In genomic region chr16:84794626-84795025, GRCh38 we compare ENCODE assay signal across 29 cellular contexts. TPM values are rescaled to one million over a fixed set of nuclear protein-coding genes. Genes with fewer than 3 reads are reported as not detected.
A peak's percentile ranks its signal among the peaks of the same experiment; 100 is the strongest.
DNase-seq lines count a peak whose midpoint lies in the region; ATAC-seq and TF ChIP-seq lines count a peak whose summit lies in the region.
"Had no signal": no experiment of that assay in that cellular context is flagged by ENCODE, and none has a peak within 500 bp of the region (broad histone marks: within the 10 kb centered on the region; RNA-seq: fewer than 3 reads in every experiment).

No MANE protein-coding gene starts in this region.

- POLR2A ChIA-PET in AG04450 (lab: Yijun Ruan, JAX): interaction anchor here (7.2 kb wide), 1 partner anchor 26 kb away, joined by 38 read pairs; the partner anchor contains the start of gene CRISPLD2
- POLR2A ChIA-PET in CD8-positive, alpha-beta T cell (lab: Charles Lee): no interaction called here

- H3K4me1 Mint-ChIP-seq in dendritic cell treated with granulocyte-macrophage colony-stimulating factor and Interleukin-4, amounts not matched to agents 40 ng/mL and 50 ng/mL, for 4 days (ENCODE audit: low read depth): peaks cover 24% of the 10 kb centered on the region
- no peaks in the 10 kb centered on the region for H3K4me1 Mint-ChIP-seq in CD8-positive, alpha-beta T cell (ENCODE audit: low read depth)
- H3K4me1 Mint-ChIP-seq: naive B cell, T-cell had no signal

- no peaks in the 10 kb centered on the region for H3K27me3 Mint-ChIP-seq in dendritic cell treated with granulocyte-macrophage colony-stimulating factor and Interleukin-4, amounts not matched to agents 40 ng/mL and 50 ng/mL, for 4 days
- no peaks in the 10 kb centered on the region for H3K27me3 Mint-ChIP-seq in CD8-positive, alpha-beta T cell (ENCODE audit: low read depth)
- H3K27me3 Mint-ChIP-seq: activated T-cell treated with anti-CD3 and anti-CD28 coated beads, Interleukin-2, amount 50 U/mL, for 24 hours; naive B cell; T-cell had no signal

- H3K36me3 ChIP-seq in lower lobe of right lung (no peaks in the 10 kb centered on the region), skeletal muscle tissue (ENCODE audit: control insufficient read depth in 3 of 3, insufficient read depth in 3 of 3, low read length in 3 of 3) (peaks cover 0 to 2% (median 0%) of the 10 kb centered on the region in 3 donors)
- H3K36me3 ChIP-seq in CD8-positive, alpha-beta T cell (ENCODE audit: insufficient read depth, low read length): no peaks in the 10 kb centered on the region
- H3K36me3 ChIP-seq: SJCRH30 had no signal

- peaks cover 22% of the 10 kb centered on the region for H3K4me1 ChIP-seq in lower lobe of right lung
- peaks cover 0 to 6% (median 4%) of the 10 kb centered on the region in 3 donors for H3K4me1 ChIP-seq in skeletal muscle tissue (ENCODE audit: control insufficient read depth in 3 of 3, insufficient read depth in 3 of 3, low read length in 3 of 3)
- no peaks in the 10 kb centered on the region for H3K4me1 ChIP-seq in CD8-positive, alpha-beta T cell (ENCODE audit: insufficient read depth, low read length)

- H3K27ac ChIP-seq in AG04450 (ENCODE audit: low read depth, low read length) (peak overlapping the region; percentile 97), lower lobe of right lung (peak overlapping the region; percentile 22), skeletal muscle tissue (ENCODE audit: low read depth, low read length) (peak overlapping the region; percentile 74)
- H3K27ac ChIP-seq in CD8-positive, alpha-beta T cell (ENCODE audit: low read depth, low read length): no peak overlapping the region
- H3K27ac ChIP-seq: BLaER1 treated with 17β-estradiol and CSF1 and Interleukin-3, amounts not matched to agents 10 nM and 100 nM; PC-9; SJCRH30 had no signal

- H3K27me3 ChIP-seq in AG04450 (ENCODE audit: control insufficient read depth, insufficient read depth, low read length): no peaks in the 10 kb centered on the region
- no peaks in the 10 kb centered on the region for H3K27me3 ChIP-seq in lower lobe of right lung (ENCODE audit: low read depth)
- no peaks in the 10 kb centered on the region for H3K27me3 ChIP-seq in skeletal muscle tissue (ENCODE audit: control insufficient read depth in 3 of 3, insufficient read depth in 3 of 3, low read length in 3 of 3)
- no peaks in the 10 kb centered on the region for H3K27me3 ChIP-seq in CD8-positive, alpha-beta T cell (ENCODE audit: insufficient read depth, low read length)
- H3K27me3 ChIP-seq: BLaER1 treated with 17β-estradiol and CSF1 and Interleukin-3, amounts not matched to agents 10 nM and 100 nM; dorsolateral prefrontal cortex; SJCRH30 had no signal

- intact Hi-C loops in dendritic cell treated with granulocyte-macrophage colony-stimulating factor and Interleukin-4, amounts not matched to agents 40 ng/mL and 50 ng/mL, for 4 days (cut with micrococcal nuclease): loop anchor here (5.0 kb wide), 1 partner anchor 33 kb away; no protein-coding TSS in a partner anchor
- intact Hi-C loops in lower lobe of right lung (cut with DNase I): no loop called here
- intact Hi-C loops in CD8-positive, alpha-beta T cell (cut with DNase I, micrococcal nuclease): no loop called here

- H3K9me3 ChIP-seq in AG04450 (ENCODE audit: control insufficient read depth, insufficient read depth, low read length): no peaks in the 10 kb centered on the region; the same call in 1 of the 2 replicates
- no peaks in the 10 kb centered on the region for H3K9me3 ChIP-seq in lower lobe of right lung
- no peaks in the 10 kb centered on the region for H3K9me3 ChIP-seq in skeletal muscle tissue (ENCODE audit: control insufficient read depth in 3 of 3, low read length in 3 of 3)
- no peaks in the 10 kb centered on the region for H3K9me3 ChIP-seq in CD8-positive, alpha-beta T cell (ENCODE audit: low read length)
- H3K9me3 ChIP-seq: SJCRH30 had no signal

- H3K27ac Mint-ChIP-seq in dendritic cell treated with granulocyte-macrophage colony-stimulating factor and Interleukin-4, amounts not matched to agents 40 ng/mL and 50 ng/mL, for 4 days: peak overlapping the region; percentile 73
- H3K27ac Mint-ChIP-seq in CD8-positive, alpha-beta T cell: no peak overlapping the region
- H3K27ac Mint-ChIP-seq: activated T-cell treated with anti-CD3 and anti-CD28 coated beads, Interleukin-2, amount 50 U/mL, for 24 hours; T-cell had no signal

- H3K36me3 Mint-ChIP-seq in dendritic cell treated with granulocyte-macrophage colony-stimulating factor and Interleukin-4, amounts not matched to agents 40 ng/mL and 50 ng/mL, for 4 days (ENCODE audit: low read depth): no peaks in the 10 kb centered on the region
- H3K36me3 Mint-ChIP-seq in CD8-positive, alpha-beta T cell: peaks cover 8% of the 10 kb centered on the region
- H3K36me3 Mint-ChIP-seq: T-cell had no signal

- H3K9me3 Mint-ChIP-seq in dendritic cell treated with granulocyte-macrophage colony-stimulating factor and Interleukin-4, amounts not matched to agents 40 ng/mL and 50 ng/mL, for 4 days: no peaks in the 10 kb centered on the region
- H3K9me3 Mint-ChIP-seq in CD8-positive, alpha-beta T cell: no peaks in the 10 kb centered on the region
- H3K9me3 Mint-ChIP-seq: activated T-cell treated with anti-CD3 and anti-CD28 coated beads, Interleukin-2, amount 50 U/mL, for 24 hours; T-cell had no signal

- no peak overlapping the region; the same call in 1 of the 2 replicates for H3K4me3 ChIP-seq in AG04450 (ENCODE audit: low read depth, low read length)
- H3K4me3 ChIP-seq in lower lobe of right lung: no peak overlapping the region
- H3K4me3 ChIP-seq in skeletal muscle tissue (ENCODE audit: low read length in 3 of 3): no peak overlapping the region
- H3K4me3 ChIP-seq in CD8-positive, alpha-beta T cell (ENCODE audit: low read depth, low read length): no peak overlapping the region
- H3K4me3 ChIP-seq: BLaER1 treated with 17β-estradiol and CSF1 and Interleukin-3, amounts not matched to agents 10 nM and 100 nM; PC-9; SJCRH30; smooth muscle cell had no signal

- H3K4me3 Mint-ChIP-seq in dendritic cell treated with granulocyte-macrophage colony-stimulating factor and Interleukin-4, amounts not matched to agents 40 ng/mL and 50 ng/mL, for 4 days: no peak overlapping the region
- H3K4me3 Mint-ChIP-seq in CD8-positive, alpha-beta T cell: no peak overlapping the region
- H3K4me3 Mint-ChIP-seq: activated T-cell treated with anti-CD3 and anti-CD28 coated beads, Interleukin-2, amount 50 U/mL, for 24 hours; naive B cell; T-cell had no signal

- TF ChIP-seq CTCF in AG04450 (IDR thresholded peaks at IDR 0.05; ENCODE audit: low read depth, low read length) (no peak), lower lobe of right lung (IDR thresholded peaks at IDR 0.05) (no peak)
- TF ChIP-seq CTCF in CD8-positive, alpha-beta T cell (IDR thresholded peaks at IDR 0.05): no peak

- no peak overlapping the region for H3K9ac ChIP-seq in skeletal muscle tissue (ENCODE audit: low read depth in 1 of 3, low read length in 3 of 3)
- H3K9ac ChIP-seq: BLaER1 treated with 17β-estradiol and CSF1 and Interleukin-3, amounts not matched to agents 10 nM and 100 nM had no signal

- ATAC-seq in lower lobe of right lung (peak in 1 of 2 donors; percentile 23), GM21367 (IDR thresholded peaks at IDR 0.05; ENCODE audit: unreplicated experiment) (no peak)
- ATAC-seq in CD8-positive, alpha-beta T cell: no peak
- ATAC-seq: activated CD4-positive, CD25-positive, alpha-beta regulatory T cell treated with anti-CD3 and anti-CD28 coated beads, Interleukin-2, amount 50 U/mL, for 24 hours; HepG2; T-cell had no signal

- CTCF ChIA-PET in AG04450 (lab: Charles Lee): no interaction called here
- CTCF ChIA-PET in CD8-positive, alpha-beta T cell (lab: Charles Lee): no interaction called here

- DNase-seq in AG04450 (ENCODE audit: low read depth, low spot score): no peak
- DNase-seq in lower lobe of right lung: no peak
- no peak for DNase-seq in GM03348 (ENCODE audit: low spot score)
- no peak for DNase-seq in NCI-H524 (lab: John Stamatoyannopoulos, UW)
- DNase-seq in CD8-positive, alpha-beta T cell: no peak
- DNase-seq: activated CD8-positive, alpha-beta memory T cell treated with anti-CD3 and anti-CD28 coated beads for 24 hours; activated naive CD4-positive, alpha-beta T cell; activated T-cell treated with anti-CD3 and anti-CD28 coated beads, Interleukin-2, amount 50 U/mL, for 24 hours; amniotic stem cell; Calu3; dorsolateral prefrontal cortex; foreskin melanocyte; H7; naive B cell; NCI-H1092; NCI-H1930; NCI-H345; PC-9; SJCRH30; stimulated activated CD4-positive, alpha-beta T cell treated with anti-CD3 and anti-CD28 coated beads, Interleukin-4, amount 100 ng/mL, for 24 hours; stimulated activated naive CD4-positive, alpha-beta T cell treated with Interleukin-2 at 50 U/mL for 16 hours; T-cell had no signal

RNA-seq across cellular contexts. Expression of gene CRISPLD2, which starts 25.2 kb away (rescaled TPM):
- polyA plus RNA-seq in AG04450 (2011; rRNA removed): 91.5 and 103 TPM in 2 replicates
- 186 and 231 TPM in 2 replicates for polyA minus RNA-seq in AG04450 (2011; rRNA and poly(A)+ RNA removed)
- 34.9 TPM for total RNA-seq in lower lobe of right lung
- 7.3 TPM for total RNA-seq in skeletal muscle tissue
- 1 to 10 TPM in 1 of 2 experiments, under 1 TPM in 1; 1.00 to 1.7 TPM for total RNA-seq in CD8-positive, alpha-beta T cell
